In the genomic region with DNA sequence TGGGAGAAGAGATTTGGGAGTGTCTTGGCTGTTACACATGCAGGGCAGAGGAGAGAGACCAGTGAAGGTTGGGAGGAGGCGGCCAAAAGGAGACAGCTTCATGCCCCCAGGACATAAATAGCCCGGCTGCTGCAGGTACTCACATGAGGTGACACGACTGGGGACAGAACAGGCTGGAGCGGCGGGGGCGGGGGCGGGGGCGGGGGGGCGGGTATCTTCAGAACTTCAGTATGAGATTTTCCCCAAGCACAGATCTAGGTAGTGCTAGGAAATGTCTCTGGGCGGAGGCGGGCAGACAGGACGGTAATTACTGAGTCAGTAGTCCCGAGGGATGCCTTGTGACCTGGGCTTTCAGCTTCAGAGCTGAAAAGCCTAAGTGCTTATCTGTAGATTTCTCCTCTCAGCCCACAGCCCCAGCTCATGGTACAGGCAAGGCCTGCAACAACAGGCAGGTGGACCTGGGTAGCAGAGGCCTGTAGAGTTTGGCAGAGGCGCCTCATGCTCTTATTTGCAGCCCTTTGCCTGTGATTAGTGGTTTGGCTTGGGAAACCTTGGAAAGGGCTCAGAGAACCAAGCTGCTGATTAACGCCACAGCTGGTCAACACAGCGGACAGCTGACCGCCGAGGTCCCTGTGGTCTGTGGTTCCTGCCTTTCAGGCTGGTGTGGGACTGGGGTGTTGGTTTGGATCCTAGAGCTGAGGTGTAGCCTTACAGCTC, we compare ENCODE assay signal across 9 cellular contexts. TPM values are rescaled to one million over a fixed set of nuclear protein-coding genes. Genes with fewer than 3 reads are reported as not detected.
DNase-seq lines count a peak whose midpoint lies in the region; ATAC-seq and TF ChIP-seq lines count a peak whose summit lies in the region.
"Had no signal": no experiment of that assay in that cellular context is flagged by ENCODE, and none has a peak within 500 bp of the region (broad histone marks: within the 10 kb centered on the region; RNA-seq: fewer than 3 reads in every experiment).

No MANE protein-coding gene starts in this region.

- H3K4me3 ChIP-seq in right atrium auricular region (no peak overlapping the region), tibial nerve (no peak overlapping the region)

- H3K36me3 Mint-ChIP-seq in T-helper 17 cell (ENCODE audit: low read depth), result peaks cover 2% of the 10 kb centered on the region

- H3K9me3 ChIP-seq in T-helper 17 cell (ENCODE audit: control insufficient read depth, low read length, poor library complexity, severe bottlenecking), result no peaks in the 10 kb centered on the region
- no peaks in the 10 kb centered on the region for H3K9me3 ChIP-seq in right atrium auricular region
- H3K9me3 ChIP-seq in tibial nerve, result no peaks in the 10 kb centered on the region

- H3K4me1 Mint-ChIP-seq in T-helper 17 cell, result peaks cover 5% of the 10 kb centered on the region

- TF ChIP-seq EP300 in tibial nerve (IDR thresholded peaks at IDR 0.05), result peak in 1 of 2 donors; percentile 35

- 70 to 76% methylated on average over 15 to 18 of the region's 18 CpGs for WGBS in tibial nerve, 2 donors

- DNase-seq in NCI-H82 (lab: John Stamatoyannopoulos, UW), result peak; percentile 58
- no peak for DNase-seq in NCI-H82 treated with DMSO at 0.1 percent for 48 hours (lab: John Stamatoyannopoulos, UW; ENCODE audit: unreplicated experiment)
- no peak for DNase-seq in T-helper 17 cell
- peak; percentile 87 for DNase-seq in right atrium auricular region (ENCODE audit: low spot score)
- DNase-seq in tibial nerve (ENCODE audit: low spot score in 2 of 2), result peak; percentile 57 to 72
- no peak for DNase-seq in kidney glomerular epithelial cell (lab: John Stamatoyannopoulos, UW)
- DNase-seq in substantia nigra (lab: John Stamatoyannopoulos, UW), result no peak

- ATAC-seq in T-helper 17 cell (no peak), HG03175 (IDR thresholded peaks at IDR 0.05; ENCODE audit: unreplicated experiment) (no peak)

- peaks cover 41% of the 10 kb centered on the region for H3K36me3 ChIP-seq in right atrium auricular region
- peaks cover 0 to 48% (median 0%) of the 10 kb centered on the region in 3 donors for H3K36me3 ChIP-seq in tibial nerve

- H3K27me3 Mint-ChIP-seq in T-helper 17 cell, result no peaks in the 10 kb centered on the region
- H3K27me3 Mint-ChIP-seq: dendritic cell treated with granulocyte-macrophage colony-stimulating factor and Interleukin-4, amounts not matched to agents 40 ng/mL and 50 ng/mL, for 4 days had no signal

- peak overlapping the region; percentile 78 for H3K27ac Mint-ChIP-seq in T-helper 17 cell
- H3K27ac Mint-ChIP-seq: dendritic cell treated with granulocyte-macrophage colony-stimulating factor and Interleukin-4, amounts not matched to agents 40 ng/mL and 50 ng/mL, for 4 days had no signal

- H3K27me3 ChIP-seq in right atrium auricular region, result no peaks in the 10 kb centered on the region
- no peaks in the 10 kb centered on the region for H3K27me3 ChIP-seq in tibial nerve

- no peak overlapping the region for H3K4me3 Mint-ChIP-seq in T-helper 17 cell
- H3K4me3 Mint-ChIP-seq: dendritic cell treated with granulocyte-macrophage colony-stimulating factor and Interleukin-4, amounts not matched to agents 40 ng/mL and 50 ng/mL, for 4 days had no signal

- TF ChIP-seq POLR2A in tibial nerve (IDR thresholded peaks at IDR 0.05), result no peak

- H3K4me1 ChIP-seq in right atrium auricular region, result peaks cover 0 to 39% of the 10 kb centered on the region in 2 donors
- H3K4me1 ChIP-seq in tibial nerve, result peaks cover 0 to 43% (median 6%) of the 10 kb centered on the region in 4 donors

- TF ChIP-seq CTCF in right atrium auricular region (IDR thresholded peaks at IDR 0.05) (no peak), tibial nerve (IDR thresholded peaks at IDR 0.05) (no peak)

- peak overlapping the region; percentile 83 to 89 for H3K27ac ChIP-seq in right atrium auricular region
- H3K27ac ChIP-seq in tibial nerve, result peak overlapping the region; percentile 11 to 83 (median 47)
- H3K27ac ChIP-seq in substantia nigra (ENCODE audit: low read depth, low read length, poor library complexity, severe bottlenecking), result no peak overlapping the region

RNA-seq across cellular contexts. Expression of gene UNK, which starts 24.5 kb away (rescaled TPM):
- total RNA-seq in T-helper 17 cell, result 10 to 100 TPM; 30.3 to 33.4 TPM
- total RNA-seq in right atrium auricular region, result 10 to 100 TPM; 18.8 to 25.3 TPM
- total RNA-seq in tibial nerve, result 10 to 100 TPM; 30.2 to 53.4 (median 36.2) TPM

RNA-seq across cellular contexts. Expression of gene UNC13D, which starts 35.1 kb away (rescaled TPM):
- 100 to 1,000 TPM; 164 TPM for total RNA-seq in T-helper 17 cell
- total RNA-seq in right atrium auricular region, result 10 to 100 TPM; 11.1 to 25.9 TPM
- 10 to 100 TPM; 10.5 to 53.1 (median 22.6) TPM for total RNA-seq in tibial nerve

RNA-seq across cellular contexts. Expression of gene GALK1, which starts 44.1 kb away (rescaled TPM):
- total RNA-seq in T-helper 17 cell, result 1 to 10 TPM; 9.6 to 9.7 TPM
- 10 to 100 TPM; 19.6 to 21.0 TPM for total RNA-seq in right atrium auricular region
- total RNA-seq in tibial nerve, result 10 to 100 TPM; 54.5 to 57.5 (median 55.6) TPM

RNA-seq across cellular contexts. Expression of gene WBP2, which starts 46.1 kb away (rescaled TPM):
- total RNA-seq in T-helper 17 cell (100 to 1,000 TPM in 1 of 2 donors, 10 to 100 TPM in 1; 86.0 to 114 TPM), right atrium auricular region (100 to 1,000 TPM in 1 of 2 donors, 10 to 100 TPM in 1; 100.0 to 163 TPM), tibial nerve (10 to 100 TPM; 63.5 to 79.7 (median 71.0) TPM)

Comparison
In these comparisons a context has a peak if more than half of its experiments do, and no peak if none do; other contexts are left out.
1. DNase-seq: peak in NCI-H82 (single experiment), right atrium auricular region (single experiment) and tibial nerve (2 of 2); none in NCI-H82 treated with DMSO at 0.1 percent for 48 hours (single experiment), T-helper 17 cell (0 of 3), kidney glomerular epithelial cell (single experiment) and substantia nigra (0 of 49).